In the genomic region with DNA sequence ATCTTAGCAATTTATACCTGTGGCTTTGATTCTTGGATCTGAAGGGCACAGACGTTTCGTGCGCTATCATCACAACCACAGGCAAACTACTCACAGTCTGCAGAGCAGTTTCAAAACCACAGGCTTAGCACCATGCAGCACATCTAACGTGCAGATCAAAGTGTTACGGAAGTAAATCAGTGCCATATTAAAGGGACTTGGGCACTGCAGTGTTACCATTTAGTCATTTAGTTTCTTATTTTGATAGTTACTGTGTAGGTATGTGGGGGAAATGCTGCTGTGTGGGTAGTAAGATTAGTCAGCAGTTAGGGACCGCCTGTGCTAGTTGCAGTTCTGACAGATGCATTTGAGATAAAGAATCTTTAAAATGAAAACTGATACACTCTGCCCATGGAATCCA, we compare ENCODE assay signal across 8 cellular contexts.
A peak's percentile ranks its signal among the peaks of the same experiment; 100 is the strongest.
DNase-seq lines count a peak whose midpoint lies in the region; ATAC-seq, FAIRE-seq and TF ChIP-seq lines count a peak whose summit lies in the region.

No MANE protein-coding gene starts in this region.

- DNase-seq in T follicular helper cell (ENCODE audit: low read depth) (peak; percentile 30), astrocyte (ENCODE audit: low read depth) (peak; percentile 92), NCI-H2081 (lab: John Stamatoyannopoulos, UW) (no peak), cortex of kidney (lab: John Stamatoyannopoulos, UW) (no peak), NCI-H1092 (lab: John Stamatoyannopoulos, UW) (no peak)
- DNase-seq in stimulated activated CD4-positive, alpha-beta T cell treated with anti-CD3 and anti-CD28 coated beads, Interleukin-2, amount 100 ng/mL, for 48 hours: peak; percentile 36 to 52

- H3K9me3 Mint-ChIP-seq in astrocyte (ENCODE audit: unreplicated experiment): no peaks in the 10 kb centered on the region

- peak overlapping the region; percentile 23 for H3K9ac ChIP-seq in astrocyte (ENCODE audit: low read length)

- ATAC-seq in GM18499 (IDR thresholded peaks at IDR 0.05; ENCODE audit: insufficient read depth, unreplicated experiment): peak; percentile 95
- ATAC-seq in HG02642 (IDR thresholded peaks at IDR 0.05; ENCODE audit: poor library complexity, unreplicated experiment): peak; percentile 98

- H3K4me3 Mint-ChIP-seq in astrocyte (ENCODE audit: unreplicated experiment): no peak overlapping the region

- H3K4me2 ChIP-seq in astrocyte (ENCODE audit: low read length): peak overlapping the region; percentile 73

- peak overlapping the region; percentile 52 for H3K27ac ChIP-seq in astrocyte (ENCODE audit: low read depth, low read length)

- peaks cover 12% of the 10 kb centered on the region for H3K4me1 Mint-ChIP-seq in astrocyte (ENCODE audit: low read depth, unreplicated experiment)

- no peaks in the 10 kb centered on the region for H4K20me1 ChIP-seq in astrocyte (ENCODE audit: insufficient read depth, low read length)

- peaks cover 4% of the 10 kb centered on the region for H3K36me3 Mint-ChIP-seq in astrocyte (ENCODE audit: low read depth, unreplicated experiment)

- H3K36me3 ChIP-seq in astrocyte (ENCODE audit: insufficient read depth, low read length): no peaks in the 10 kb centered on the region

- peaks cover 12% of the 10 kb centered on the region for H3K4me1 ChIP-seq in astrocyte (ENCODE audit: insufficient read depth, low read length)

- H3K27me3 ChIP-seq in astrocyte (ENCODE audit: insufficient read depth, low read length): no peaks in the 10 kb centered on the region

- peak; percentile 29 for FAIRE-seq in astrocyte (lab: Jason Lieb, UNC)

- peak overlapping the region; percentile 5 for H3K27ac Mint-ChIP-seq in astrocyte (ENCODE audit: unreplicated experiment)

- H3K79me2 ChIP-seq in astrocyte (ENCODE audit: insufficient read depth, low read length): no peaks in the 10 kb centered on the region

- no peak overlapping the region for H3K4me3 ChIP-seq in astrocyte (ENCODE audit: insufficient read depth, low read depth, low read length)

- no peak overlapping the region for H2AFZ ChIP-seq in astrocyte (ENCODE audit: low read depth, low read length)

- no peaks in the 10 kb centered on the region for H3K9me3 ChIP-seq in astrocyte (ENCODE audit: insufficient read depth, low read depth, low read length)

- H3K27me3 Mint-ChIP-seq in astrocyte (ENCODE audit: low read depth, unreplicated experiment): no peaks in the 10 kb centered on the region

- no peak for TF ChIP-seq CTCF in astrocyte (IDR thresholded peaks at IDR 0.05; ENCODE audit: insufficient read depth, low read depth, low read length)

Comparison
In these comparisons a context has a peak if more than half of its experiments do, and no peak if none do; other contexts are left out.
1. DNase-seq: peak in T follicular helper cell (single experiment), astrocyte (single experiment) and stimulated activated CD4-positive, alpha-beta T cell treated with anti-CD3 and anti-CD28 coated beads, Interleukin-2, amount 100 ng/mL, for 48 hours (2 of 2); none in NCI-H2081 (0 of 2), cortex of kidney (single experiment) and NCI-H1092 (single experiment).